In the genomic region with DNA sequence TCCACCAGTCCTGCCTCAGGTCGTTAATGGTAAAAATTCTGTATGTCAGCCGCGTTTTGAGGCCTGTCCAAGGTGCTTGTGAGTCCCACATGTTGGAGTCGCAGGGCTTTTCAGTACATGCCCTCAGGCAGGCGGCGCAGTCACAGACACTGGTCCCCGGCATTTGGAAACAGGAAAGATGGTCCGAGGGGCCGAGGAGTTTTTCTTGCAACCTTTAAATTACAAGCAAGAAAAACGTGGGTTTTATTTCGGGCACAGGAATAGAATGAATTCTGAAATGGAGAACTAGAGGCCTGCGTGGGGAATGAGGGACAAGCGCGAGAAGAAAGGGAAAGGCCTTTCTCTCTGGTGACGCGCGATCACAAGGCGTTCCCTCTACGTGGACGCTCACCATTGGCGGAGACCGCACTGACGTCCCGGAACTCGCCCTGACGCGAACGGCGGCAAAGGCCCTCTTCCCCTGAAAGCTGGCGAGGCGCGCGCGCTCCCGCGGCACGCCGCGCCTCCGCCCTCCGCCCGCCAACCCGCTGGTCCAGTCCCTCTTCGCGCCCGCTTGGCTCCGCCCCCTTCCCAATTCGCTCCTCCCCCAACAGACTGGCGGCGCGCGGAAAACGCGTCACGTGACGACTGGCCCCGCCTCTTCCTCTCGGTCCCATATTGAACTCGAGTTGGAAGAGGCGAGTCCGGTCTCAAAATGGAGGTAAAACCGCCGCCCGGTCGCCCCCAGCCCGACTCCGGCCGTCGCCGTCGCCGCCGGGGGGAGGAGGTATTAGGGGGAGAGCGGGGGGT, we compare ENCODE assay signal across 1 cellular context.
TF ChIP-seq lines count a peak whose summit lies in the region.

A gene (plus strand): TSS at position 689 of the 789 bp plus-strand sequence. CDS start 6 bp downstream, at position 695.

TF ChIP-seq in A549, 52 proteins besides CTCF, POLR2A, EP300 and RAD21 (continued from another document):
- TF ChIP-seq, protein P1, sequence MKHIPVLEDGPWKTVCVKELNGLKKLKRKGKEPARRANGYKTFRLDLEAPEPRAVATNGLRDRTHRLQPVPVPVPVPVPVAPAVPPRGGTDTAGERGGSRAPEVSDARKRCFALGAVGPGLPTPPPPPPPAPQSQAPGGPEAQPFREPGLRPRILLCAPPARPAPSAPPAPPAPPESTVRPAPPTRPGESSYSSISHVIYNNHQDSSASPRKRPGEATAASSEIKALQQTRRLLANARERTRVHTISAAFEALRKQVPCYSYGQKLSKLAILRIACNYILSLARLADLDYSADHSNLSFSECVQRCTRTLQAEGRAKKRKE (CRISPR knock-in tag; IDR thresholded peaks at IDR 0.05; ENCODE audit: low read depth): peak; percentile 76
- TF ChIP-seq CBX2 (IDR thresholded peaks at IDR 0.05; ENCODE audit: borderline replicate concordance, low read depth) (no peak), ZNF302 (CRISPR knock-in tag; IDR thresholded peaks at IDR 0.05) (no peak; the same call in 1 of the 2 replicates), BHLHE40 (IDR thresholded peaks at IDR 0.05; ENCODE audit: low read depth, low read length) (no peak), EHF (CRISPR knock-in tag; IDR thresholded peaks at IDR 0.05) (peak; percentile 87), CBX8 (IDR thresholded peaks at IDR 0.05) (no peak), MYC (IDR thresholded peaks at IDR 0.05; ENCODE audit: borderline replicate concordance, low read length) (peak; percentile 84; the same call in 1 of the 2 replicates), CHD2 (IDR thresholded peaks at IDR 0.05; ENCODE audit: low read length, partially characterized antibody) (no peak), NR3C1 (IDR thresholded peaks at IDR 0.05) (no peak), HDAC2 (IDR thresholded peaks at IDR 0.05) (no peak), MAZ (IDR thresholded peaks at IDR 0.05; ENCODE audit: borderline replicate concordance, low read depth, low read length) (no peak), FOSL2 (IDR thresholded peaks at IDR 0.05) (no peak), FOSL2 (CRISPR knock-in tag; IDR thresholded peaks at IDR 0.05) (no peak), KDM5A (IDR thresholded peaks at IDR 0.05) (no peak), RNF2 (IDR thresholded peaks at IDR 0.05; ENCODE audit: borderline replicate concordance, low read depth) (no peak), RCOR1 (IDR thresholded peaks at IDR 0.05; ENCODE audit: low read depth, low read length) (no peak), CEBPB (IDR thresholded peaks at IDR 0.05) (no peak), TP53 (CRISPR knock-in tag; IDR thresholded peaks at IDR 0.05) (0 out of 2 replicates have a peak, but pooled peaks have one; percentile 78), CHD4 (IDR thresholded peaks at IDR 0.05; ENCODE audit: borderline replicate concordance) (no peak), ESRRA (IDR thresholded peaks at IDR 0.05; ENCODE audit: borderline replicate concordance, low read length) (no peak), NFE2L2 (conservative IDR thresholded peaks at IDR 0.05; ENCODE audit: low read length) (no peak), JUNB (IDR thresholded peaks at IDR 0.05) (no peak), KDM1A (IDR thresholded peaks at IDR 0.05; ENCODE audit: low read depth) (no peak), NPAS2 (CRISPR knock-in tag; IDR thresholded peaks at IDR 0.05; ENCODE audit: borderline replicate concordance) (no peak), EHMT2 (IDR thresholded peaks at IDR 0.05; ENCODE audit: low read depth) (no peak), SMC3 (IDR thresholded peaks at IDR 0.05) (peak; percentile 20; the same call in 1 of the 3 replicates), HOXB5 (CRISPR knock-in tag; IDR thresholded peaks at IDR 0.05) (peak; percentile 80)
- TF ChIP-seq, protein P2, sequence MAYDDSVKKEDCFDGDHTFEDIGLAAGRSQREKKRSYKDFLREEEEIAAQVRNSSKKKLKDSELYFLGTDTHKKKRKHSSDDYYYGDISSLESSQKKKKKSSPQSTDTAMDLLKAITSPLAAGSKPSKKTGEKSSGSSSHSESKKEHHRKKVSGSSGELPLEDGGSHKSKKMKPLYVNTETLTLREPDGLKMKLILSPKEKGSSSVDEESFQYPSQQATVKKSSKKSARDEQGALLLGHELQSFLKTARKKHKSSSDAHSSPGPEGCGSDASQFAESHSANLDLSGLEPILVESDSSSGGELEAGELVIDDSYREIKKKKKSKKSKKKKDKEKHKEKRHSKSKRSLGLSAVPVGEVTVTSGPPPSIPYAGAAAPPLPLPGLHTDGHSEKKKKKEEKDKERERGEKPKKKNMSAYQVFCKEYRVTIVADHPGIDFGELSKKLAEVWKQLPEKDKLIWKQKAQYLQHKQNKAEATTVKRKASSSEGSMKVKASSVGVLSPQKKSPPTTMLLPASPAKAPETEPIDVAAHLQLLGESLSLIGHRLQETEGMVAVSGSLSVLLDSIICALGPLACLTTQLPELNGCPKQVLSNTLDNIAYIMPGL (CRISPR knock-in tag; IDR thresholded peaks at IDR 0.05; ENCODE audit: borderline replicate concordance): no peak
- TF ChIP-seq, protein P3, sequence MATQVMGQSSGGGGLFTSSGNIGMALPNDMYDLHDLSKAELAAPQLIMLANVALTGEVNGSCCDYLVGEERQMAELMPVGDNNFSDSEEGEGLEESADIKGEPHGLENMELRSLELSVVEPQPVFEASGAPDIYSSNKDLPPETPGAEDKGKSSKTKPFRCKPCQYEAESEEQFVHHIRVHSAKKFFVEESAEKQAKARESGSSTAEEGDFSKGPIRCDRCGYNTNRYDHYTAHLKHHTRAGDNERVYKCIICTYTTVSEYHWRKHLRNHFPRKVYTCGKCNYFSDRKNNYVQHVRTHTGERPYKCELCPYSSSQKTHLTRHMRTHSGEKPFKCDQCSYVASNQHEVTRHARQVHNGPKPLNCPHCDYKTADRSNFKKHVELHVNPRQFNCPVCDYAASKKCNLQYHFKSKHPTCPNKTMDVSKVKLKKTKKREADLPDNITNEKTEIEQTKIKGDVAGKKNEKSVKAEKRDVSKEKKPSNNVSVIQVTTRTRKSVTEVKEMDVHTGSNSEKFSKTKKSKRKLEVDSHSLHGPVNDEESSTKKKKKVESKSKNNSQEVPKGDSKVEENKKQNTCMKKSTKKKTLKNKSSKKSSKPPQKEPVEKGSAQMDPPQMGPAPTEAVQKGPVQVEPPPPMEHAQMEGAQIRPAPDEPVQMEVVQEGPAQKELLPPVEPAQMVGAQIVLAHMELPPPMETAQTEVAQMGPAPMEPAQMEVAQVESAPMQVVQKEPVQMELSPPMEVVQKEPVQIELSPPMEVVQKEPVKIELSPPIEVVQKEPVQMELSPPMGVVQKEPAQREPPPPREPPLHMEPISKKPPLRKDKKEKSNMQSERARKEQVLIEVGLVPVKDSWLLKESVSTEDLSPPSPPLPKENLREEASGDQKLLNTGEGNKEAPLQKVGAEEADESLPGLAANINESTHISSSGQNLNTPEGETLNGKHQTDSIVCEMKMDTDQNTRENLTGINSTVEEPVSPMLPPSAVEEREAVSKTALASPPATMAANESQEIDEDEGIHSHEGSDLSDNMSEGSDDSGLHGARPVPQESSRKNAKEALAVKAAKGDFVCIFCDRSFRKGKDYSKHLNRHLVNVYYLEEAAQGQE (IDR thresholded peaks at IDR 0.05): no peak; the same call in 1 of the 2 replicates
- TF ChIP-seq, protein P4, sequence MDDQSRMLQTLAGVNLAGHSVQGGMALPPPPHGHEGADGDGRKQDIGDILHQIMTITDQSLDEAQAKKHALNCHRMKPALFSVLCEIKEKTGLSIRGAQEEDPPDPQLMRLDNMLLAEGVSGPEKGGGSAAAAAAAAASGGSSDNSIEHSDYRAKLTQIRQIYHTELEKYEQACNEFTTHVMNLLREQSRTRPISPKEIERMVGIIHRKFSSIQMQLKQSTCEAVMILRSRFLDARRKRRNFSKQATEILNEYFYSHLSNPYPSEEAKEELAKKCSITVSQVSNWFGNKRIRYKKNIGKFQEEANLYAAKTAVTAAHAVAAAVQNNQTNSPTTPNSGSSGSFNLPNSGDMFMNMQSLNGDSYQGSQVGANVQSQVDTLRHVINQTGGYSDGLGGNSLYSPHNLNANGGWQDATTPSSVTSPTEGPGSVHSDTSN (IDR thresholded peaks at IDR 0.05): no peak; the same call in 1 of the 2 replicates
- TF ChIP-seq, protein P5, sequence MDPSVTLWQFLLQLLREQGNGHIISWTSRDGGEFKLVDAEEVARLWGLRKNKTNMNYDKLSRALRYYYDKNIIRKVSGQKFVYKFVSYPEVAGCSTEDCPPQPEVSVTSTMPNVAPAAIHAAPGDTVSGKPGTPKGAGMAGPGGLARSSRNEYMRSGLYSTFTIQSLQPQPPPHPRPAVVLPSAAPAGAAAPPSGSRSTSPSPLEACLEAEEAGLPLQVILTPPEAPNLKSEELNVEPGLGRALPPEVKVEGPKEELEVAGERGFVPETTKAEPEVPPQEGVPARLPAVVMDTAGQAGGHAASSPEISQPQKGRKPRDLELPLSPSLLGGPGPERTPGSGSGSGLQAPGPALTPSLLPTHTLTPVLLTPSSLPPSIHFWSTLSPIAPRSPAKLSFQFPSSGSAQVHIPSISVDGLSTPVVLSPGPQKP (IDR thresholded peaks at IDR 0.05; ENCODE audit: low read depth, low read length): no peak
- TF ChIP-seq, protein P6, sequence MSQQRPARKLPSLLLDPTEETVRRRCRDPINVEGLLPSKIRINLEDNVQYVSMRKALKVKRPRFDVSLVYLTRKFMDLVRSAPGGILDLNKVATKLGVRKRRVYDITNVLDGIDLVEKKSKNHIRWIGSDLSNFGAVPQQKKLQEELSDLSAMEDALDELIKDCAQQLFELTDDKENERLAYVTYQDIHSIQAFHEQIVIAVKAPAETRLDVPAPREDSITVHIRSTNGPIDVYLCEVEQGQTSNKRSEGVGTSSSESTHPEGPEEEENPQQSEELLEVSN (IDR thresholded peaks at IDR 0.05; ENCODE audit: borderline replicate concordance, low read depth): peak; percentile 76
- TF ChIP-seq, protein P7, sequence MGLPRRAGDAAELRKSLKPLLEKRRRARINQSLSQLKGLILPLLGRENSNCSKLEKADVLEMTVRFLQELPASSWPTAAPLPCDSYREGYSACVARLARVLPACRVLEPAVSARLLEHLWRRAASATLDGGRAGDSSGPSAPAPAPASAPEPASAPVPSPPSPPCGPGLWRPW (IDR thresholded peaks at IDR 0.05): no peak
